ENCODE assay signal across 10 cellular contexts in genomic region chr4:183798921-183799307, GRCh38.
DNase-seq lines count a peak whose midpoint lies in the region; ATAC-seq, FAIRE-seq and TF ChIP-seq lines count a peak whose summit lies in the region.
"Had no signal": no experiment of that assay in that cellular context is flagged by ENCODE, and none has a peak within 500 bp of the region (broad histone marks: within the 10 kb centered on the region; RNA-seq: fewer than 3 reads in every experiment).

No MANE protein-coding gene starts in this region.

- no peaks in the 10 kb centered on the region for H3K36me3 ChIP-seq in HCT116 (ENCODE audit: control insufficient read depth in 1 of 2, insufficient read depth in 2 of 2, low read length in 2 of 2)
- H3K36me3 ChIP-seq in muscle layer of duodenum (ENCODE audit: control insufficient read depth in 1 of 2, insufficient read depth in 2 of 2, low read length in 2 of 2) = no peaks in the 10 kb centered on the region
- no peaks in the 10 kb centered on the region for H3K36me3 ChIP-seq in aorta (ENCODE audit: control insufficient read depth in 1 of 2, insufficient read depth in 2 of 2, low read length in 1 of 2)
- H3K36me3 ChIP-seq: thoracic aorta had no signal

- intact Hi-C loops in HCT116 (cut with micrococcal nuclease) = no loop called here
- intact Hi-C loops in aorta (cut with DNase I) = no loop called here

- FAIRE-seq in A549 (lab: Jason Lieb, UNC) = no peak

- no peak for TF ChIP-seq EP300 in A549 (IDR thresholded peaks at IDR 0.05)

- H4K20me1 ChIP-seq in HCT116 (ENCODE audit: insufficient read depth) = no peaks in the 10 kb centered on the region

- H3K27ac ChIP-seq in A549 = no peak overlapping the region
- no peak overlapping the region for H3K27ac ChIP-seq in HCT116 (ENCODE audit: low read depth, low read length)
- no peak overlapping the region for H3K27ac ChIP-seq in muscle layer of duodenum (ENCODE audit: low read length)
- H3K27ac ChIP-seq in aorta (ENCODE audit: low read depth in 1 of 2, low read length in 2 of 2) = no peak overlapping the region
- H3K27ac ChIP-seq: thoracic aorta had no signal

- TSS peak; percentile 53 for BruUV-seq in HCT116 (replicated peaks; lab: Mats Ljungman, UMichigan)

- H3K9ac ChIP-seq in HCT116 (ENCODE audit: low read length) = peak overlapping the region; percentile 11; the same call in 1 of the 2 replicates

- peak overlapping the region; percentile 96 for H3K4me2 ChIP-seq in A549
- peak overlapping the region; percentile 77 for H3K4me2 ChIP-seq in HCT116 (ENCODE audit: low read length)

- peaks cover 4% of the 10 kb centered on the region; the same call in 1 of the 3 replicates for H3K4me1 ChIP-seq in A549
- H3K4me1 ChIP-seq in HCT116 (ENCODE audit: control insufficient read depth in 1 of 2, insufficient read depth in 2 of 2, low read length in 2 of 2) = peaks cover 0 to 11% of the 10 kb centered on the region in 2 experiments; a peak in 1 of 4 replicates
- H3K4me1 ChIP-seq in muscle layer of duodenum (ENCODE audit: control insufficient read depth in 1 of 2, insufficient read depth in 2 of 2, low read length in 2 of 2) = peaks cover 0 to 19% of the 10 kb centered on the region in 2 donors
- no peaks in the 10 kb centered on the region for H3K4me1 ChIP-seq in aorta (ENCODE audit: control insufficient read depth in 1 of 2, insufficient read depth in 2 of 2, low read length in 2 of 2)

- no peaks in the 10 kb centered on the region for H3K9me2 ChIP-seq in HCT116 (ENCODE audit: insufficient read depth)

- CTCF ChIA-PET in A549 (lab: Yijun Ruan, JAX) (interaction anchor here (1.3 kb wide), 1 partner anchor 41 kb away, joined by 3 read pairs; no protein-coding TSS in a partner anchor), HCT116 (lab: Charles Lee) (no interaction called here)

- WGBS in A549 (ENCODE audit: missing lambda C conversion rate) = 73% methylated on average over 11 of the region's 11 CpGs
- 81 to 82% methylated on average over 11 of the region's 11 CpGs for WGBS in aorta, 2 donors

- peaks cover 4% of the 10 kb centered on the region; the same call in 1 of the 2 replicates for H3K79me2 ChIP-seq in HCT116 (ENCODE audit: insufficient read depth, low read length)

- no peak for DNase-seq in A549 (ENCODE audit: low read depth in 1 of 2, low spot score in 1 of 2)
- no peak for DNase-seq in HCT116 (ENCODE audit: low read depth, low spot score)
- peak; percentile 29 for DNase-seq in astrocyte of the hippocampus (ENCODE audit: low read depth, low spot score)
- DNase-seq in aorta = no peak
- DNase-seq in NCI-H1105 (lab: John Stamatoyannopoulos, UW) = no peak
- no peak for DNase-seq in activated gamma-delta T cell treated with Interleukin-2 at 50 U/mL for 16 hours
- no peak for DNase-seq in AG08395 (ENCODE audit: low spot score)
- DNase-seq: DMS79 treated with DMSO at 0.1 percent for 48 hours had no signal

- no peak for TF ChIP-seq CTCF in A549 (IDR thresholded peaks at IDR 0.05)
- TF ChIP-seq CTCF in HCT116 (IDR thresholded peaks at IDR 0.05 in 2 of 3, conservative IDR thresholded peaks at IDR 0.05 in 1 of 3; ENCODE audit: borderline replicate concordance in 1 of 3, insufficient read depth in 1 of 3, low read depth in 2 of 3, low read length in 2 of 3) = no peak

- no peak overlapping the region; the same call in 2 of the 3 replicates for H3K4me3 ChIP-seq in A549
- H3K4me3 ChIP-seq in HCT116 (replicated peaks in 1 of 2; ENCODE audit: low read depth in 1 of 2, low read length in 2 of 2) = peak overlapping the region; percentile 42 to 61
- H3K4me3 ChIP-seq in muscle layer of duodenum (ENCODE audit: low read depth in 1 of 2, low read length in 2 of 2) = peak overlapping the region; percentile 53 to 73
- no peak overlapping the region for H3K4me3 ChIP-seq in aorta (ENCODE audit: low read length in 2 of 2)

- POLR2A ChIA-PET in A549 (lab: Yijun Ruan, JAX) (no interaction called here), HCT116 (lab: Charles Lee) (no interaction called here)

- no peak overlapping the region for H2AFZ ChIP-seq in HCT116 (ENCODE audit: low read depth, low read length, poor library complexity, severe bottlenecking)

- H3K9me3 ChIP-seq in A549 (peaks cover 12% of the 10 kb centered on the region; the same call in 2 of the 3 replicates), HCT116 (ENCODE audit: control insufficient read depth in 1 of 2, insufficient read depth in 1 of 2, low read depth in 1 of 2, low read length in 2 of 2) (no peaks in the 10 kb centered on the region), muscle layer of duodenum (ENCODE audit: control insufficient read depth in 1 of 2, low read length in 2 of 2) (peaks cover 0 to 14% of the 10 kb centered on the region in 2 donors), aorta (ENCODE audit: control insufficient read depth, low read length) (no peaks in the 10 kb centered on the region)

- ATAC-seq in A549 (no peak), HCT116 (no peak), aorta (ENCODE audit: low FRiP score) (no peak)

- TF ChIP-seq RAD21 in A549 (conservative IDR thresholded peaks at IDR 0.05 in 1 of 2, IDR thresholded peaks at IDR 0.05 in 1 of 2) (no peak), HCT116 (IDR thresholded peaks at IDR 0.05; ENCODE audit: low read depth) (no peak)

- RAD21 ChIA-PET in HCT116 (lab: Charles Lee; ENCODE audit: low non-redundant PET in 1 of 2, low total read pairs in 2 of 2, uncharacterized antibody in 2 of 2, unreplicated experiment in 2 of 2) = no interaction called here

- no peak for TF ChIP-seq POLR2A in A549 (IDR thresholded peaks at IDR 0.05; ENCODE audit: low read length)
- TF ChIP-seq POLR2A in HCT116 (IDR thresholded peaks at IDR 0.05; ENCODE audit: borderline replicate concordance, extremely low read depth, insufficient read depth, insufficient read length) = no peak

- no peaks in the 10 kb centered on the region for H3K27me3 ChIP-seq in HCT116 (ENCODE audit: insufficient read depth, low read length)
- H3K27me3 ChIP-seq in muscle layer of duodenum (ENCODE audit: low read depth, low read length) = peaks cover 10% of the 10 kb centered on the region
- H3K27me3 ChIP-seq in aorta (ENCODE audit: control insufficient read depth in 1 of 2, insufficient read depth in 2 of 2, low read length in 1 of 2) = no peaks in the 10 kb centered on the region

TF ChIP-seq in A549, 52 proteins besides CTCF, POLR2A, EP300 and RAD21 (continues in another document):
- TF ChIP-seq ATOH8 (CRISPR knock-in tag; IDR thresholded peaks at IDR 0.05; ENCODE audit: low read depth) (no peak), HEYL (CRISPR knock-in tag; IDR thresholded peaks at IDR 0.05) (no peak), HOXB13 (CRISPR knock-in tag; IDR thresholded peaks at IDR 0.05; ENCODE audit: low read depth) (no peak), NR3C1 (IDR thresholded peaks at IDR 0.05) (no peak), PHF8 (IDR thresholded peaks at IDR 0.05; ENCODE audit: borderline replicate concordance, low read depth) (no peak), MAFK (IDR thresholded peaks at IDR 0.05; ENCODE audit: partially characterized antibody) (no peak), SREBF2 (IDR thresholded peaks at IDR 0.05) (no peak), KDM1A (IDR thresholded peaks at IDR 0.05; ENCODE audit: low read depth) (no peak), FOSL2 (IDR thresholded peaks at IDR 0.05) (no peak), FOSL2 (CRISPR knock-in tag; IDR thresholded peaks at IDR 0.05) (no peak), ZC3H11A (IDR thresholded peaks at IDR 0.05) (no peak), JUNB (IDR thresholded peaks at IDR 0.05) (no peak), HDAC2 (IDR thresholded peaks at IDR 0.05) (no peak), FOSB (CRISPR knock-in tag; IDR thresholded peaks at IDR 0.05) (no peak), NFE2L2 (conservative IDR thresholded peaks at IDR 0.05; ENCODE audit: low read length) (no peak), CHD2 (IDR thresholded peaks at IDR 0.05; ENCODE audit: low read length, partially characterized antibody) (no peak), EHMT2 (IDR thresholded peaks at IDR 0.05; ENCODE audit: low read depth) (no peak), RCOR1 (IDR thresholded peaks at IDR 0.05; ENCODE audit: low read depth, low read length) (no peak)

TF ChIP-seq in HCT116, 20 proteins besides CTCF, POLR2A, EP300 and RAD21 (continues in another document):
- no peak for TF ChIP-seq POLR2AphosphoS5 (IDR thresholded peaks at IDR 0.05; ENCODE audit: low read depth, low read length)
- TF ChIP-seq FOSL1 (IDR thresholded peaks at IDR 0.05; ENCODE audit: low read depth) = no peak
- TF ChIP-seq TCF7L2 (IDR thresholded peaks at IDR 0.05; ENCODE audit: borderline replicate concordance, extremely low read depth, insufficient read depth, insufficient read length) = no peak
- TF ChIP-seq ZFX (IDR thresholded peaks at IDR 0.05) = no peak
- TF ChIP-seq ELF1 (IDR thresholded peaks at IDR 0.05; ENCODE audit: borderline replicate concordance, low read depth) = no peak
- no peak for TF ChIP-seq EZH2phosphoT487 (IDR thresholded peaks at IDR 0.05; ENCODE audit: borderline replicate concordance)
- no peak for TF ChIP-seq ZBTB33 (IDR thresholded peaks at IDR 0.05; ENCODE audit: extremely low read depth, insufficient replicate concordance, low read length)
- TF ChIP-seq SIN3A (IDR thresholded peaks at IDR 0.05; ENCODE audit: low read depth) = no peak
- no peak for TF ChIP-seq SRF (IDR thresholded peaks at IDR 0.05; ENCODE audit: low read depth)
- TF ChIP-seq CBX3 (IDR thresholded peaks at IDR 0.05; ENCODE audit: low read depth) = no peak
- no peak for TF ChIP-seq ATF3 (IDR thresholded peaks at IDR 0.05)
- TF ChIP-seq YY1 (IDR thresholded peaks at IDR 0.05; ENCODE audit: extremely low read depth, insufficient replicate concordance, low read depth, low read length) = no peak
- no peak for TF ChIP-seq EGR1 (IDR thresholded peaks at IDR 0.05; ENCODE audit: low read depth)

Comparison
In these comparisons a context has a peak if more than half of its experiments do, and no peak if none do; other contexts are left out.
1. H3K4me3 ChIP-seq: peak in HCT116 (2 of 2) and muscle layer of duodenum (2 of 2); none in A549 (single experiment) and aorta (0 of 2).